20 cellular contexts compared by ENCODE assay signal in the genomic region with DNA sequence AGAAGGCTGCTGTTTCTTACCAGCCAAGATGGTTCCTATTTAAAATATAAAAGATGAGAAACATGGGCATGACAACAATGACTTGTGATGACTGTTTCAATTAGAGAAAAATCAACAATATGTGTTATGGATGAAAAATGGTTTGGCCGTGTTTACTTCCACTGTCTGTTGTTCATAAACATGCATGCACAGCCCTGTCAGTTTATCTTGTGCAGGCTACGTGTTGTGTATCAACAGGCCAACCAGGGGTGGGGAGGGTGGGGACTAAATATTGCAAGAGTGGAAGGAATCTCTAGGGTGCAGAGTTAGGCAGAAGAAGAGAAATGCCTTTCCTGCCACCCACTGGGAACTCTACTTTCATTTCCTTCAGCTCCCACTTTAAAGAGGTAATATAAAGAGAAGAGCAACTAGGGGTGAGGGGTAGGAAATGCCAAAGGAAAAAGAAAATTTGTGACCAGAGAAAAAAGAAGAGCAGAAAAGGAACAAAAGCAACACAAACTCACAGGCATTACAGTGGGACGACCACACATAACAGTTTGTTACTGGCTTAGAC.
"Had no signal": no experiment of that assay in that cellular context is flagged by ENCODE, and none has a peak within 500 bp of the region (broad histone marks: within the 10 kb centered on the region; RNA-seq: fewer than 3 reads in every experiment).

No MANE protein-coding gene starts in this region.

- H3K27ac ChIP-seq: colonic mucosa, esophagus squamous epithelium, hepatocyte, pancreas, stomach, thoracic aorta, transverse colon had no signal

- H3K4me2 ChIP-seq: hepatocyte had no signal

- H3K79me2 ChIP-seq: hepatocyte had no signal

- H3K4me3 ChIP-seq: colonic mucosa, esophagus squamous epithelium, hepatocyte, lung, pancreas, stomach, thoracic aorta, transverse colon had no signal

- H2AFZ ChIP-seq: hepatocyte had no signal

- ATAC-seq: left colon; left ventricle myocardium superior; naive thymus-derived CD4-positive, alpha-beta T cell; pancreas; right cardiac atrium had no signal

- H3K9me3 ChIP-seq: colonic mucosa, esophagus squamous epithelium, pancreas, thoracic aorta, transverse colon had no signal

- H3K4me1 Mint-ChIP-seq: naive thymus-derived CD4-positive, alpha-beta T cell had no signal

- DNase-seq: colonic mucosa; dermis blood vessel endothelial cell; esophagus squamous epithelium; foreskin fibroblast; head of caudate nucleus; left colon; left ventricle myocardium superior; mesenchymal stem cell; naive thymus-derived CD4-positive, alpha-beta T cell; occipital lobe; pancreas; right cardiac atrium; small intestine; stimulated activated CD4-positive, alpha-beta T cell treated with anti-CD3 and anti-CD28 coated beads, Interleukin-12 subunit alpha, Interleukin-12 subunit beta, amount 100 ng/mL, for 4 hours; stimulated activated naive CD4-positive, alpha-beta T cell; stomach; transverse colon had no signal

- H3K27ac Mint-ChIP-seq: naive thymus-derived CD4-positive, alpha-beta T cell had no signal

- H3K27me3 ChIP-seq: colonic mucosa, esophagus squamous epithelium, hepatocyte, pancreas, stomach, transverse colon had no signal

- H3K36me3 Mint-ChIP-seq: naive thymus-derived CD4-positive, alpha-beta T cell had no signal

- H3K36me3 ChIP-seq: colonic mucosa, esophagus squamous epithelium, pancreas, stomach, thoracic aorta, transverse colon had no signal

- H3K4me1 ChIP-seq: colonic mucosa, pancreas, stomach, transverse colon had no signal

- H3K4me3 Mint-ChIP-seq: naive thymus-derived CD4-positive, alpha-beta T cell had no signal
